Comparison of ENCODE assay signal across 8 cellular contexts in genomic region chr3:133487920-133488540, GRCh38.
DNase-seq lines count a peak whose midpoint lies in the region; TF ChIP-seq lines count a peak whose summit lies in the region.

No MANE protein-coding gene starts in this region.

- H3K9me3 ChIP-seq in esophagus squamous epithelium = no peaks in the 10 kb centered on the region

- H3K4me3 ChIP-seq in esophagus squamous epithelium = no peak overlapping the region

- no peak for TF ChIP-seq POLR2A in esophagus squamous epithelium (IDR thresholded peaks at IDR 0.05)

- no peaks in the 10 kb centered on the region for H3K27me3 ChIP-seq in esophagus squamous epithelium

- intact Hi-C loops in esophagus squamous epithelium (cut with DNase I) = no loop called here
- intact Hi-C loops in posterior vena cava (cut with DNase I) = no loop called here

- H3K36me3 ChIP-seq in esophagus squamous epithelium = no peaks in the 10 kb centered on the region

- WGBS in esophagus squamous epithelium, 2 donors = 77 to 80% methylated on average over 1 of the region's 1 CpG

- H3K27ac ChIP-seq in esophagus squamous epithelium = no peak overlapping the region

- peak; percentile 34 for DNase-seq in NOMO-1 treated with DMSO at 0.1 percent for 48 hours (lab: John Stamatoyannopoulos, UW; ENCODE audit: unreplicated experiment)
- no peak for DNase-seq in NOMO-1 treated with dmso at 0.1 percent for 144 hours (lab: John Stamatoyannopoulos, UW; ENCODE audit: unreplicated experiment)
- peak; percentile 46 for DNase-seq in activated CD4-positive, alpha-beta T cell treated with anti-CD3 and anti-CD28 coated beads, Interleukin-2, amount 50 U/mL, for 1 hour
- DNase-seq in esophagus squamous epithelium (lab: John Stamatoyannopoulos, UW) = no peak
- peak; percentile 54 to 69 for DNase-seq in stimulated activated CD4-positive, alpha-beta T cell treated with anti-CD3 and anti-CD28 coated beads, Interleukin-2, amount 100 ng/mL, for 24 hours
- DNase-seq in amniotic stem cell (lab: John Stamatoyannopoulos, UW) = no peak
- no peak for DNase-seq in SW480 (ENCODE audit: low spot score)
- no peak for DNase-seq in posterior vena cava (ENCODE audit: low spot score)

- peak; percentile 37 to 62 (median 45) for TF ChIP-seq CTCF in esophagus squamous epithelium (IDR thresholded peaks at IDR 0.05)

- peaks cover 0 to 16% (median 0%) of the 10 kb centered on the region in 3 donors for H3K4me1 ChIP-seq in esophagus squamous epithelium

Comparison
In these comparisons a context has a peak if more than half of its experiments do, and no peak if none do; other contexts are left out.
1. DNase-seq: peak in NOMO-1 treated with DMSO at 0.1 percent for 48 hours (single experiment), activated CD4-positive, alpha-beta T cell treated with anti-CD3 and anti-CD28 coated beads, Interleukin-2, amount 50 U/mL, for 1 hour (single experiment) and stimulated activated CD4-positive, alpha-beta T cell treated with anti-CD3 and anti-CD28 coated beads, Interleukin-2, amount 100 ng/mL, for 24 hours (2 of 2); none in NOMO-1 treated with dmso at 0.1 percent for 144 hours (single experiment), esophagus squamous epithelium (single experiment), amniotic stem cell (single experiment), SW480 (single experiment) and posterior vena cava (single experiment).